8 cellular contexts compared by ENCODE assay signal in genomic region chr1:162799995-162800830, GRCh38. TPM values are rescaled to one million over a fixed set of nuclear protein-coding genes. Genes with fewer than 3 reads are reported as not detected.
DNase-seq lines count a peak whose midpoint lies in the region; TF ChIP-seq lines count a peak whose summit lies in the region.
"Not testable (repeated sequence)": the region's sequence is repeated elsewhere in the genome, so short reads cannot be mapped to it uniquely, and the experiment has no call there.

No MANE protein-coding gene starts in this region.

- H3K27ac ChIP-seq in colonic mucosa, parathyroid adenoma: not testable (repeated sequence)

- H3K36me3 ChIP-seq in colonic mucosa; parathyroid adenoma (ENCODE audit: control insufficient read depth, insufficient read depth, low read length): not testable (repeated sequence)

- H3K9me3 ChIP-seq in colonic mucosa; parathyroid adenoma (ENCODE audit: control insufficient read depth, low read length): not testable (repeated sequence)

- intact Hi-C loops in colonic mucosa (cut with DNase I) = loop anchor here (2.0 kb wide), 1 partner anchor 187 kb away; no protein-coding TSS in a partner anchor

- H3K79me2 ChIP-seq in parathyroid adenoma = not testable (repeated sequence)

- H3K27me3 ChIP-seq in colonic mucosa; parathyroid adenoma (ENCODE audit: control insufficient read depth, insufficient read depth, low read length): not testable (repeated sequence)

- peak; percentile 67 for DNase-seq in ACHN
- DNase-seq in LHCN-M2 (ENCODE audit: low read depth) = peak; percentile 67
- DNase-seq in NCI-H446 treated with DMSO at 0.1 percent for 48 hours (lab: John Stamatoyannopoulos, UW) = peak; percentile 50
- peak; percentile 46 for DNase-seq in SW480 (ENCODE audit: low spot score)
- peak; percentile 79 for DNase-seq in colonic mucosa
- DNase-seq in hepatic stellate cell (ENCODE audit: low spot score) = peak; percentile 11

- not testable (repeated sequence) for H3K9ac ChIP-seq in colonic mucosa (ENCODE audit: low read depth in 2 of 2, low read length in 2 of 2); parathyroid adenoma

- not testable (repeated sequence) for H3K4me1 ChIP-seq in colonic mucosa, parathyroid adenoma

- not testable (repeated sequence) for H2AFZ ChIP-seq in parathyroid adenoma

- not testable (repeated sequence) for H3K4me2 ChIP-seq in parathyroid adenoma (ENCODE audit: low read length)

- TF ChIP-seq CTCF in GM12873 (IDR thresholded peaks at IDR 0.05; ENCODE audit: insufficient read depth, low read depth, low read length, missing control alignments) = peak; percentile 54
- TF ChIP-seq CTCF in colonic mucosa (IDR thresholded peaks at IDR 0.05) = peak; percentile 39
- TF ChIP-seq CTCF in parathyroid adenoma (IDR thresholded peaks at IDR 0.05) = peak; percentile 37

- not testable (repeated sequence) for H3K4me3 ChIP-seq in colonic mucosa; parathyroid adenoma (ENCODE audit: low read depth, low read length)

- in situ Hi-C loops in ACHN (cut with HindIII; ENCODE audit: low pct_ligation_motif_present, low pct_unique_long_range_greater_than_20kb, low sequenced_read_pairs) = not testable (repeated sequence)

RNA-seq across cellular contexts. Expression of gene HSD17B7, which starts 9.7 kb away (rescaled TPM):
- total RNA-seq in LHCN-M2 (2014; rRNA removed) (8.1 and 12.4 TPM in 2 replicates), colonic mucosa (10 to 100 TPM; 17.7 to 32.1 TPM)
- 6.3 TPM for polyA plus RNA-seq in LHCN-M2 (2012)

Comparison
In these comparisons a context has a peak if more than half of its experiments do, and no peak if none do; other contexts are left out.
1. DNase-seq: peak in every context shown above with its lines; median percentile 79 in colonic mucosa; 67 in ACHN; 67 in LHCN-M2; 50 in NCI-H446 treated with DMSO at 0.1 percent for 48 hours; 46 in SW480; 11 in hepatic stellate cell.